In genomic region chr21:46229923-46230260, GRCh38 we compare ENCODE assay signal across 8 cellular contexts. TPM values are rescaled to one million over a fixed set of nuclear protein-coding genes. Genes with fewer than 3 reads are reported as not detected.
DNase-seq lines count a peak whose midpoint lies in the region; ATAC-seq, FAIRE-seq and TF ChIP-seq lines count a peak whose summit lies in the region.

No MANE protein-coding gene starts in this region.

- no peaks in the 10 kb centered on the region for H4K20me1 ChIP-seq in GM12878 (ENCODE audit: control insufficient read depth, insufficient read depth)

- H3K9me3 ChIP-seq in GM12878 (replicated peaks; ENCODE audit: control insufficient read depth, insufficient read depth, low read length) (no peaks in the 10 kb centered on the region), mesodermal cell (ENCODE audit: control insufficient read depth, low read length) (peaks cover 33% of the 10 kb centered on the region), vagina (no peaks in the 10 kb centered on the region)

- H3K4me3 Mint-ChIP-seq in stimulated activated naive CD8-positive, alpha-beta T cell treated with anti-CD3 and anti-CD28 coated beads, Interleukin-15, Interleukin-2, amounts not matched to agents 100 ng/mL and 50 ng/mL, for 24 hours = peak overlapping the region; percentile 82

- H3K27ac ChIP-seq in GM12878 (ENCODE audit: control insufficient read depth, insufficient read depth) (peak overlapping the region; percentile 73), mesodermal cell (ENCODE audit: low read depth, low read length, severe bottlenecking) (no peak overlapping the region), vagina (peak overlapping the region; percentile 96)

- SMC1A ChIA-PET in GM12878 (lab: Charles Lee; ENCODE audit: uncharacterized antibody, unreplicated experiment) = interaction anchor here (1.1 to 2.5 kb wide), 5 partner anchors 11 to 96 kb away, joined by 3 to 15 read pairs (median 4); a partner anchor contains a TSS

- H3K27ac Mint-ChIP-seq in stimulated activated naive CD8-positive, alpha-beta T cell treated with anti-CD3 and anti-CD28 coated beads, Interleukin-15, Interleukin-2, amounts not matched to agents 100 ng/mL and 50 ng/mL, for 24 hours = no peak overlapping the region

- H3K27me3 Mint-ChIP-seq in stimulated activated naive CD8-positive, alpha-beta T cell treated with anti-CD3 and anti-CD28 coated beads, Interleukin-15, Interleukin-2, amounts not matched to agents 100 ng/mL and 50 ng/mL, for 24 hours = no peaks in the 10 kb centered on the region

- H3K36me3 ChIP-seq in GM12878 (ENCODE audit: control insufficient read depth in 2 of 2, insufficient read depth in 2 of 2, low read length in 1 of 2) (peaks cover 1 to 6% of the 10 kb centered on the region in 2 experiments; a peak in 3 of 4 replicates), mesodermal cell (ENCODE audit: control insufficient read depth, insufficient read depth, low read length) (peaks cover 78% of the 10 kb centered on the region), vagina (peaks cover 0 to 9% of the 10 kb centered on the region in 2 donors)

- FAIRE-seq in GM12878 (lab: Jason Lieb, UNC) = no peak
- FAIRE-seq in GM19239 (lab: Jason Lieb, UNC) = no peak

- POLR2A ChIA-PET in GM12878 (lab: Charles Lee) = interaction anchor here (1.1 to 1.3 kb wide), 3 partner anchors 11 to 23 kb away, joined by 3 to 4 read pairs (median 4); no protein-coding TSS in a partner anchor

- H3K9ac ChIP-seq in GM12878 (ENCODE audit: control insufficient read depth, insufficient read depth, low read length) = peak overlapping the region; percentile 73

- TF ChIP-seq EP300 in GM12878 (IDR thresholded peaks at IDR 0.05; ENCODE audit: borderline replicate concordance in 1 of 2, control insufficient read depth in 1 of 2, low read depth in 2 of 2, low read length in 2 of 2) = no peak

- H3K4me1 ChIP-seq in GM12878 (ENCODE audit: control insufficient read depth, insufficient read depth, low read length) = peaks cover 5% of the 10 kb centered on the region; the same call in 1 of the 2 replicates
- H3K4me1 ChIP-seq in mesodermal cell (ENCODE audit: control insufficient read depth, insufficient read depth, low read length, poor library complexity, severe bottlenecking) = peaks cover 4% of the 10 kb centered on the region
- peaks cover 33% of the 10 kb centered on the region for H3K4me1 ChIP-seq in vagina

- intact Hi-C loops in GM12878 (cut with micrococcal nuclease; ENCODE audit: unreplicated experiment) (loop anchor here (5.0 kb wide), 2 partner anchors 57 to 88 kb away; partner anchors contain the start of genes MCM3AP and YBEY), vagina (cut with DNase I) (loop anchor here (5.0 to 10.0 kb wide), 2 partner anchors 85 to 258 kb away; no protein-coding TSS in a partner anchor)

- no TSS peak for BruUV-seq in GM12878 (replicated peaks; lab: Mats Ljungman, UMichigan)

- H3K9me3 Mint-ChIP-seq in stimulated activated naive CD8-positive, alpha-beta T cell treated with anti-CD3 and anti-CD28 coated beads, Interleukin-15, Interleukin-2, amounts not matched to agents 100 ng/mL and 50 ng/mL, for 24 hours = no peaks in the 10 kb centered on the region

- in situ Hi-C loops in GM12878 (cut with MboI) = no loop called here

- no peak overlapping the region for H2AFZ ChIP-seq in GM12878 (ENCODE audit: control insufficient read depth, low read depth, low read length)

- peaks cover 38% of the 10 kb centered on the region for H3K36me3 Mint-ChIP-seq in stimulated activated naive CD8-positive, alpha-beta T cell treated with anti-CD3 and anti-CD28 coated beads, Interleukin-15, Interleukin-2, amounts not matched to agents 100 ng/mL and 50 ng/mL, for 24 hours (ENCODE audit: low read depth)

- DNase-seq in stimulated activated naive CD8-positive, alpha-beta T cell treated with anti-CD3 and anti-CD28 coated beads, Interleukin-15, Interleukin-2, amounts not matched to agents 100 U/mL and 50 U/mL, for 24 hours = no peak
- DNase-seq in GM12878 (ENCODE audit: low read depth, low spot score) = no peak
- no peak for DNase-seq in vagina (ENCODE audit: extremely low spot score in 2 of 2)
- DNase-seq in LoVo (ENCODE audit: low spot score) = no peak
- no peak for DNase-seq in GM19239 (ENCODE audit: insufficient read length, low spot score)

- H3K27me3 ChIP-seq in GM12878 (replicated peaks in 1 of 2; ENCODE audit: control insufficient read depth in 2 of 2, insufficient read depth in 2 of 2, low read length in 1 of 2) = no peaks in the 10 kb centered on the region
- H3K27me3 ChIP-seq in vagina = no peaks in the 10 kb centered on the region

- peaks cover 53% of the 10 kb centered on the region for H3K4me1 Mint-ChIP-seq in stimulated activated naive CD8-positive, alpha-beta T cell treated with anti-CD3 and anti-CD28 coated beads, Interleukin-15, Interleukin-2, amounts not matched to agents 100 ng/mL and 50 ng/mL, for 24 hours (ENCODE audit: low read depth)

- H3K4me2 ChIP-seq in GM12878 (ENCODE audit: control insufficient read depth, insufficient read depth) = peak overlapping the region; percentile 90

- RAD21 ChIA-PET in GM12878 (lab: Charles Lee; ENCODE audit: unreplicated experiment) = interaction anchor here (1.2 to 4.0 kb wide), 4 partner anchors 11 to 55 kb away, joined by 4 to 19 read pairs (median 8); partner anchors contain the start of genes MCM3AP and YBEY

- CTCF ChIA-PET in GM12878 (lab: Yijun Ruan, JAX) = interaction anchor here (0.8 to 9.7 kb wide), 7 partner anchors 10 to 92 kb away, joined by 3 to 59 read pairs (median 4); partner anchors contain the start of genes MCM3AP and YBEY

- TF ChIP-seq RAD21 in GM12878 (IDR thresholded peaks at IDR 0.05; ENCODE audit: insufficient read depth, low read depth, low read length) = no peak

- peak overlapping the region; percentile 73 for H3K4me3 ChIP-seq in GM12878
- H3K4me3 ChIP-seq in mesodermal cell (ENCODE audit: extremely low read depth, insufficient read depth, low read length, poor library complexity, severe bottlenecking) = peak overlapping the region; percentile 59
- peak overlapping the region; percentile 60 to 97 for H3K4me3 ChIP-seq in vagina

- TF ChIP-seq CTCF in GM12878 (IDR thresholded peaks at IDR 0.05 in 2 of 3, conservative IDR thresholded peaks at IDR 0.05 in 1 of 3; ENCODE audit: control insufficient read depth in 2 of 3, extremely low read depth in 1 of 3, insufficient read depth in 1 of 3, low read depth in 3 of 3, low read length in 3 of 3) (no peak), vagina (IDR thresholded peaks at IDR 0.05) (no peak)

- TF ChIP-seq POLR2A in GM12878 (IDR thresholded peaks at IDR 0.05; ENCODE audit: low read depth, low read length) (no peak), vagina (IDR thresholded peaks at IDR 0.05) (no peak)

- H3K79me2 ChIP-seq in GM12878 (ENCODE audit: control insufficient read depth, insufficient read depth, low read length) = peaks cover 46% of the 10 kb centered on the region

- no peak for ATAC-seq in stimulated activated naive CD8-positive, alpha-beta T cell treated with anti-CD3 and anti-CD28 coated beads, Interleukin-15, Interleukin-2, amounts not matched to agents 100 U/mL and 50 U/mL, for 24 hours
- no peak for ATAC-seq in GM12878
- no peak for ATAC-seq in HG02885 (IDR thresholded peaks at IDR 0.05; ENCODE audit: poor library complexity, unreplicated experiment)

- 81% methylated on average over 6 of the region's 6 CpGs for WGBS in GM12878 (ENCODE audit: insufficient coverage, insufficient replicate concordance, low lambda C conversion rate, missing lambda C conversion rate)
- WGBS in mesodermal cell (ENCODE audit: insufficient coverage in 2 of 2), 2 experiments = 91 to 100% methylated on average over 1 to 6 of the region's 6 CpGs

RNA-seq across cellular contexts. Expression of gene LSS, which starts 1.3 kb away (rescaled TPM):
- total RNA-seq in GM12878 (2013; cell fraction: nucleolus; rRNA removed) = 310 and 374 TPM in 2 replicates
- 61.4 and 65.2 TPM in 2 replicates for total RNA-seq in GM12878 (2014; rRNA removed)
- total RNA-seq in GM12878 (2014; rRNA removed; fragmentation: Illumina TruSeq; extraction: Trizol) = 19.6 and 20.3 TPM in 2 replicates
- 82.4 and 86.4 TPM in 2 replicates for total RNA-seq in GM12878 (2021)
- polyA plus RNA-seq in GM12878 (2011; ENCODE audit: low read depth) = 24.8 TPM
- polyA plus RNA-seq in GM12878 (2011; rRNA removed) = 26.1 and 51.3 TPM in 2 replicates
- polyA plus RNA-seq in GM12878 (2011; cell fraction: cytosol; rRNA removed) = 53.2 and 64.3 TPM in 2 replicates
- polyA plus RNA-seq in GM12878 (2011; cell fraction: nucleus; rRNA removed) = 250 and 378 TPM in 2 replicates
- polyA plus RNA-seq in GM12878 (2012) = 46.0 and 62.0 TPM in 2 replicates
- 18.3 and 24.0 TPM in 2 replicates for polyA plus RNA-seq in GM12878 (2014; fragmentation: Illumina TruSeq; extraction: Trizol)
- 1 to 10 TPM; 2.9 to 3.7 TPM for polyA plus RNA-seq in GM12878 (2014; fragmentation: Nextera tagmentation; extraction: Ambion mirVana)
- 60.9 and 68.4 TPM in 2 replicates for polyA plus RNA-seq in GM12878 (2014; rRNA removed)
- polyA plus RNA-seq in GM12878 (2016; fragmentation: Nextera tagmentation; extraction: Ambion mirVana) = 10 to 100 TPM; 25.5 to 29.4 TPM
- polyA minus RNA-seq in GM12878 (2011; rRNA and poly(A)+ RNA removed) = 80.4 and 121 TPM in 2 replicates
- 12.8 and 21.1 TPM in 2 replicates for polyA minus RNA-seq in GM12878 (2011; cell fraction: cytosol; rRNA and poly(A)+ RNA removed)
- polyA minus RNA-seq in GM12878 (2011; cell fraction: nucleus; rRNA and poly(A)+ RNA removed) = 44.5 and 53.5 TPM in 2 replicates
- polyA plus RNA-seq in mesodermal cell (2013, experiment 1 of 2) = 96.0 TPM
- 87.3 TPM for polyA plus RNA-seq in mesodermal cell (2013, experiment 2 of 2)
- 103 TPM for total RNA-seq in vagina

RNA-seq across cellular contexts. Expression of gene SPATC1L, which starts 45.6 kb away (rescaled TPM):
- total RNA-seq in GM12878 (2013; cell fraction: nucleolus; rRNA removed) = 4.8 and 4.9 TPM in 2 replicates
- total RNA-seq in GM12878 (2014; rRNA removed) (6.4 and 6.8 TPM in 2 replicates), GM12878 (2014; rRNA removed; fragmentation: Illumina TruSeq; extraction: Trizol) (2.5 and 2.8 TPM in 2 replicates), GM12878 (2021) (9.5 and 11.2 TPM in 2 replicates), vagina (5.2 TPM)
- polyA plus RNA-seq in GM12878 (2011; ENCODE audit: low read depth) = 3.8 TPM
- polyA plus RNA-seq in GM12878 (2011; rRNA removed) (0.72 and 1.4 TPM in 2 replicates), GM12878 (2014; fragmentation: Illumina TruSeq; extraction: Trizol) (0.38 and 2.1 TPM in 2 replicates), GM12878 (2014; fragmentation: Nextera tagmentation; extraction: Ambion mirVana) (not detected), GM12878 (2014; rRNA removed) (5.9 and 7.2 TPM in 2 replicates), GM12878 (2016; fragmentation: Nextera tagmentation; extraction: Ambion mirVana) (10 to 100 TPM; 13.4 to 16.0 TPM)
- 4.3 and 4.6 TPM in 2 replicates for polyA plus RNA-seq in GM12878 (2011; cell fraction: cytosol; rRNA removed)
- polyA plus RNA-seq in GM12878 (2011; cell fraction: nucleus; rRNA removed) = 9.9 and 12.8 TPM in 2 replicates
- polyA plus RNA-seq in GM12878 (2012) = 14.3 and 20.3 TPM in 2 replicates
- 1.0 and 3.0 TPM in 2 replicates for polyA minus RNA-seq in GM12878 (2011; rRNA and poly(A)+ RNA removed)
- 5.0 and 6.5 TPM in 2 replicates for polyA minus RNA-seq in GM12878 (2011; cell fraction: cytosol; rRNA and poly(A)+ RNA removed)
- 1.7 and 2.7 TPM in 2 replicates for polyA minus RNA-seq in GM12878 (2011; cell fraction: nucleus; rRNA and poly(A)+ RNA removed)
- polyA plus RNA-seq in mesodermal cell (2013, experiment 1 of 2) = 39.8 TPM
- 31.9 TPM for polyA plus RNA-seq in mesodermal cell (2013, experiment 2 of 2)

RNA-seq across cellular contexts. Expression of gene MCM3AP, which starts 55.5 kb away (rescaled TPM):
- 241 and 252 TPM in 2 replicates for total RNA-seq in GM12878 (2013; cell fraction: nucleolus; rRNA removed)
- total RNA-seq in GM12878 (2014; rRNA removed) = 53.8 and 53.9 TPM in 2 replicates
- total RNA-seq in GM12878 (2014; rRNA removed; fragmentation: Illumina TruSeq; extraction: Trizol) = 32.4 and 39.7 TPM in 2 replicates
- total RNA-seq in GM12878 (2021) = 94.3 and 95.7 TPM in 2 replicates
- polyA plus RNA-seq in GM12878 (2011; ENCODE audit: low read depth) = 28.0 TPM
- 42.3 and 45.3 TPM in 2 replicates for polyA plus RNA-seq in GM12878 (2011; rRNA removed)
- polyA plus RNA-seq in GM12878 (2011; cell fraction: cytosol; rRNA removed) = 53.3 and 76.7 TPM in 2 replicates
- polyA plus RNA-seq in GM12878 (2011; cell fraction: nucleus; rRNA removed) = 140 and 149 TPM in 2 replicates
- polyA plus RNA-seq in GM12878 (2012) = 42.7 and 46.1 TPM in 2 replicates
- polyA plus RNA-seq in GM12878 (2014; fragmentation: Illumina TruSeq; extraction: Trizol) = 34.3 and 39.3 TPM in 2 replicates
- polyA plus RNA-seq in GM12878 (2014; fragmentation: Nextera tagmentation; extraction: Ambion mirVana) = 1 to 10 TPM; 6.1 to 8.8 TPM
- polyA plus RNA-seq in GM12878 (2014; rRNA removed) = 48.6 and 54.6 TPM in 2 replicates
- 10 to 100 TPM; 54.5 to 64.6 TPM for polyA plus RNA-seq in GM12878 (2016; fragmentation: Nextera tagmentation; extraction: Ambion mirVana)
- 54.7 and 88.0 TPM in 2 replicates for polyA minus RNA-seq in GM12878 (2011; rRNA and poly(A)+ RNA removed)
- 58.8 and 74.2 TPM in 2 replicates for polyA minus RNA-seq in GM12878 (2011; cell fraction: cytosol; rRNA and poly(A)+ RNA removed)
- 94.2 and 133 TPM in 2 replicates for polyA minus RNA-seq in GM12878 (2011; cell fraction: nucleus; rRNA and poly(A)+ RNA removed)
- 72.4 TPM for polyA plus RNA-seq in mesodermal cell (2013, experiment 1 of 2)
- 61.0 TPM for polyA plus RNA-seq in mesodermal cell (2013, experiment 2 of 2)
- total RNA-seq in vagina = 115 TPM

RNA-seq across cellular contexts. Expression of gene YBEY, which starts 56.2 kb away (rescaled TPM):
- 26.3 and 29.9 TPM in 2 replicates for total RNA-seq in GM12878 (2013; cell fraction: nucleolus; rRNA removed)
- 16.7 and 18.1 TPM in 2 replicates for total RNA-seq in GM12878 (2014; rRNA removed)
- total RNA-seq in GM12878 (2014; rRNA removed; fragmentation: Illumina TruSeq; extraction: Trizol) = 16.5 and 16.9 TPM in 2 replicates
- total RNA-seq in GM12878 (2021) = 13.2 and 13.8 TPM in 2 replicates
- polyA plus RNA-seq in GM12878 (2011; ENCODE audit: low read depth) = 16.6 TPM
- polyA plus RNA-seq in GM12878 (2011; rRNA removed) = 31.1 and 38.1 TPM in 2 replicates
- polyA plus RNA-seq in GM12878 (2011; cell fraction: cytosol; rRNA removed) = 18.4 and 21.1 TPM in 2 replicates
- polyA plus RNA-seq in GM12878 (2011; cell fraction: nucleus; rRNA removed) = 19.4 and 23.3 TPM in 2 replicates
- polyA plus RNA-seq in GM12878 (2012) = 20.8 and 20.9 TPM in 2 replicates
- polyA plus RNA-seq in GM12878 (2014; fragmentation: Illumina TruSeq; extraction: Trizol) = 18.9 and 22.1 TPM in 2 replicates
- polyA plus RNA-seq in GM12878 (2014; fragmentation: Nextera tagmentation; extraction: Ambion mirVana) = 10 to 100 TPM in 1 of 2 experiments, 1 to 10 TPM in 1; 6.5 to 11.3 TPM
- polyA plus RNA-seq in GM12878 (2014; rRNA removed) = 27.1 and 31.4 TPM in 2 replicates
- 10 to 100 TPM; 20.2 to 20.9 TPM for polyA plus RNA-seq in GM12878 (2016; fragmentation: Nextera tagmentation; extraction: Ambion mirVana)
- polyA minus RNA-seq in GM12878 (2011; rRNA and poly(A)+ RNA removed) = 11.4 and 12.3 TPM in 2 replicates
- polyA minus RNA-seq in GM12878 (2011; cell fraction: cytosol; rRNA and poly(A)+ RNA removed) = 5.4 and 5.9 TPM in 2 replicates
- 12.5 and 13.5 TPM in 2 replicates for polyA minus RNA-seq in GM12878 (2011; cell fraction: nucleus; rRNA and poly(A)+ RNA removed)
- 27.9 TPM for polyA plus RNA-seq in mesodermal cell (2013, experiment 1 of 2)
- polyA plus RNA-seq in mesodermal cell (2013, experiment 2 of 2) = 25.8 TPM
- 11.3 TPM for total RNA-seq in vagina
